Comparison of ENCODE assay signal across 6 cellular contexts in the genomic region with DNA sequence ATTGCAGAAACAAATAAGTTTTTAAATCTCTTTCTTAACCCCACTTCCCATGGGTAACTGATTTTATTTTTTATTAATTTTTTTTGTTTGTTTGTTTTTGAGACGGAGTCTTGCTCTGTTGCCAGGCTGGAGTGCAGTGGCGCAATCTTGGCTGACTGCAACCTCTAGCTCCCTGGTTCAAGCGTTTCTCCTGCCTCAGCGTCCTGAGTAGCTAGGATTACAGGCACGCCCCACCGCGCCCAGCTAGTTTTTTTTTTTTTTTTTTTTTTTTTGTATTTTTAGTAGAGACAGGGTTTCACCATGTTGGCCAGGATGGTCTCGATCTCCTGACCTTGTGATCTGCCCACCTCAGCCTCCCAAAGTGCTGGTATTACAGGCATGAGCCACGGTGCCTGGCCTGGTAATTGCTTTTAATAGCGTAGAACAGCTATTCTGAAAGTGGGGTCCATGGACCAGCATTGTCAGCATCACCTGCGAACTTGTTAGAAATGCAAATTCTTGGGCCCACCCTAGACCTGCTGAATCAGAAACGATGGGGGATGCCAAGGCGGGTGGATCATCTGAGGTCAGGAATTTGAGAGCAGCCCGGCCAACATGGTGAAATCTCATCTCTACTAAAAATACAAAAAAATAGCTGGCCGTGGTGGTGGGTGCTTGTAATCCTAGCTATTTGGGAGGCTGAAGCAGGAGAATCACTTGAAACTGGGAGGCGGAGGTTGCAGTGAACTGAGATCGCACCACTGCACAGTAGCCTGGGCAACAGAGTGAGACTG. TPM values are rescaled to one million over a fixed set of nuclear protein-coding genes. Genes with fewer than 3 reads are reported as not detected.
"Had no signal": no experiment of that assay in that cellular context is flagged by ENCODE, and none has a peak within 500 bp of the region (broad histone marks: within the 10 kb centered on the region; RNA-seq: fewer than 3 reads in every experiment).

No MANE protein-coding gene starts in this region.

RNA-seq across cellular contexts. Expression of gene SLC28A1, which starts 40.5 kb away (rescaled TPM):
- total RNA-seq: activated CD4-positive, alpha-beta memory T cell treated with anti-CD3 and anti-CD28 coated beads, Interleukin-2, amount 10 ng/mL, durations not matched to agents 7 days and 5 days; activated CD4-positive, alpha-beta T cell treated with anti-CD3 and anti-CD28 coated beads for 36 hours; astrocyte; endothelial cell of umbilical vein had no signal
- polyA plus RNA-seq: endothelial cell of umbilical vein, immature natural killer cell, SK-N-SH had no signal
